In genomic region chr1:12561121-12561520, GRCh38 we compare ENCODE assay signal across 18 cellular contexts. TPM values are rescaled to one million over a fixed set of nuclear protein-coding genes. Genes with fewer than 3 reads are reported as not detected.
DNase-seq lines count a peak whose midpoint lies in the region; ATAC-seq, FAIRE-seq and TF ChIP-seq lines count a peak whose summit lies in the region.
"Had no signal": no experiment of that assay in that cellular context is flagged by ENCODE, and none has a peak within 500 bp of the region (broad histone marks: within the 10 kb centered on the region; RNA-seq: fewer than 3 reads in every experiment).

No MANE protein-coding gene starts in this region.

- H3K79me2 ChIP-seq in K562 (ENCODE audit: control insufficient read depth, insufficient read depth, low read length) (no peaks in the 10 kb centered on the region), SK-N-SH (ENCODE audit: insufficient read depth) (no peaks in the 10 kb centered on the region)

- no peaks in the 10 kb centered on the region for H4K20me1 ChIP-seq in BLaER1
- no peaks in the 10 kb centered on the region for H4K20me1 ChIP-seq in K562 (replicated peaks; ENCODE audit: control insufficient read depth, insufficient read depth, low read length)
- no peaks in the 10 kb centered on the region for H4K20me1 ChIP-seq in SK-N-SH (ENCODE audit: insufficient read depth)

- 69% methylated on average over 7 of the region's 7 CpGs for WGBS in K562 (ENCODE audit: insufficient coverage, low coverage, missing lambda C conversion rate)
- WGBS in SK-N-SH (ENCODE audit: low lambda C conversion rate) = 96% methylated on average over 3 of the region's 7 CpGs

- H3F3A ChIP-seq in SK-N-SH (replicated peaks; ENCODE audit: insufficient read depth) = peaks cover 4% of the 10 kb centered on the region

- H3K4me1 ChIP-seq in BLaER1 (peaks cover 45% of the 10 kb centered on the region), K562 (replicated peaks in 1 of 2; ENCODE audit: control insufficient read depth in 2 of 2, insufficient read depth in 2 of 2, low read length in 2 of 2) (peaks cover 3 to 8% of the 10 kb centered on the region in 2 experiments; a peak in 2 of 5 replicates), SK-N-SH (ENCODE audit: control insufficient read depth in 1 of 2, insufficient read depth in 2 of 2, low read depth in 1 of 2, low read length in 1 of 2) (peaks cover 4 to 5% of the 10 kb centered on the region in 2 experiments; a peak in 2 of 4 replicates)

- peak overlapping the region; percentile 38; the same call in 1 of the 2 replicates for H3K4me2 ChIP-seq in BLaER1
- no peak overlapping the region for H3K4me2 ChIP-seq in K562 (ENCODE audit: insufficient read depth, low read length)
- H3K4me2 ChIP-seq in SK-N-SH = no peak overlapping the region

- no peak for TF ChIP-seq POLR2A in K562 (conservative IDR thresholded peaks at IDR 0.05)

- H2AFZ ChIP-seq in K562 (ENCODE audit: low read depth, low read length) (no peak overlapping the region), SK-N-SH (ENCODE audit: low read depth) (no peak overlapping the region)

- no TSS peak for BruUV-seq in K562 (replicated peaks; lab: Mats Ljungman, UMichigan)

- TF ChIP-seq EP300 in K562 (IDR thresholded peaks at IDR 0.05; ENCODE audit: low read length) = no peak
- no peak for TF ChIP-seq EP300 in SK-N-SH (IDR thresholded peaks at IDR 0.05; ENCODE audit: borderline replicate concordance in 1 of 2, low read depth in 1 of 2, low read length in 1 of 2)

- DNase-seq in K562 (ENCODE audit: extremely low read depth in 1 of 4, low spot score in 3 of 4) = no peak
- peak; percentile 60 for DNase-seq in myocyte (ENCODE audit: low read depth)
- DNase-seq in DMS153 treated with DMSO at 0.1 percent for 48 hours (lab: John Stamatoyannopoulos, UW; ENCODE audit: unreplicated experiment) = no peak
- DNase-seq in SK-N-SH = no peak
- DNase-seq: C1 segment of cervical spinal cord; Calu3; CD4-positive, alpha-beta memory T cell; COR-L47; DND-41; GOT3; HCEC 1CT had no signal

- peaks cover 37% of the 10 kb centered on the region for H3K9me3 ChIP-seq in BLaER1
- H3K9me3 ChIP-seq in K562 (replicated peaks; ENCODE audit: control insufficient read depth, insufficient read depth, low read depth, low read length) = peaks cover 27% of the 10 kb centered on the region
- no peaks in the 10 kb centered on the region for H3K9me3 ChIP-seq in SK-N-SH

- no peak for ATAC-seq in K562
- ATAC-seq in HG02852 (IDR thresholded peaks at IDR 0.05; ENCODE audit: unreplicated experiment) = no peak

- H3K9ac ChIP-seq in BLaER1 (no peak overlapping the region), K562 (ENCODE audit: insufficient read depth in 1 of 2, low read depth in 2 of 2, low read length in 2 of 2) (no peak overlapping the region), SK-N-SH (no peak overlapping the region)

- H3K36me3 ChIP-seq in BLaER1 (peaks cover 7% of the 10 kb centered on the region; the same call in 1 of the 2 replicates), K562 (ENCODE audit: control insufficient read depth, insufficient read depth, low read length) (no peaks in the 10 kb centered on the region), SK-N-SH (replicated peaks in 1 of 2; ENCODE audit: control insufficient read depth in 1 of 2, insufficient read depth in 2 of 2, low read length in 1 of 2) (no peaks in the 10 kb centered on the region)

- no peak overlapping the region for H3K27ac ChIP-seq in BLaER1
- H3K27ac ChIP-seq in K562 (ENCODE audit: extremely low read depth, low read depth, low read length) = no peak overlapping the region
- H3K27ac ChIP-seq in SK-N-SH (ENCODE audit: low read depth in 2 of 2, low read length in 1 of 2) = no peak overlapping the region
- H3K27ac ChIP-seq: 22Rv1 had no signal

- H3K4me3 ChIP-seq in BLaER1 (no peak overlapping the region), K562 (no peak overlapping the region), SK-N-SH (ENCODE audit: low read depth in 2 of 2, low read length in 1 of 2) (no peak overlapping the region)

- no peaks in the 10 kb centered on the region for H3K9me1 ChIP-seq in K562 (ENCODE audit: control insufficient read depth, insufficient read depth, low read length)

- in situ Hi-C loops in K562 (cut with MboI) = no loop called here

- POLR2A ChIA-PET in K562 (lab: Yijun Ruan, JAX) = no interaction called here
- POLR2A ChIA-PET in SK-N-SH (lab: Yijun Ruan, JAX) = no interaction called here

- CTCF ChIA-PET in K562 (lab: Yijun Ruan, JAX; ENCODE audit: low intra/inter-chr PET ratio) (interaction anchor here (0.7 kb wide), 1 partner anchor 58 kb away, joined by 3 read pairs; no protein-coding TSS in a partner anchor), SK-N-SH (lab: Yijun Ruan, JAX) (no interaction called here)

- TF ChIP-seq RAD21 in K562 (CRISPR knock-in tag; conservative IDR thresholded peaks at IDR 0.05 in 1 of 2, IDR thresholded peaks at IDR 0.05 in 1 of 2) (no peak), SK-N-SH (IDR thresholded peaks at IDR 0.05; ENCODE audit: low read length) (no peak)

- H3K27me3 ChIP-seq in BLaER1 = no peaks in the 10 kb centered on the region
- H3K27me3 ChIP-seq in K562 (ENCODE audit: control insufficient read depth in 2 of 2, insufficient read depth in 2 of 2, low read length in 2 of 2) = no peaks in the 10 kb centered on the region
- H3K27me3 ChIP-seq in SK-N-SH (ENCODE audit: insufficient read depth) = no peaks in the 10 kb centered on the region

- TF ChIP-seq CTCF in K562 (IDR thresholded peaks at IDR 0.05 in 2 of 3, conservative IDR thresholded peaks at IDR 0.05 in 1 of 3; ENCODE audit: insufficient read depth in 2 of 3, low read depth in 1 of 3, low read length in 3 of 3) = no peak
- no peak for TF ChIP-seq CTCF in SK-N-SH (IDR thresholded peaks at IDR 0.05)

- intact Hi-C loops in K562 (cut with micrococcal nuclease) = no loop called here

- no peaks in the 10 kb centered on the region for H3K9me2 ChIP-seq in SK-N-SH

- FAIRE-seq in K562 (lab: Jason Lieb, UNC) = no peak
- FAIRE-seq: A204.1, G401.6, GM12892, H54 had no signal

TF ChIP-seq in K562, 482 proteins besides CTCF, POLR2A, EP300 and RAD21 (continues in another document):
- TF ChIP-seq RBM15 (IDR thresholded peaks at IDR 0.05; ENCODE audit: insufficient read depth, low read length) (no peak), EZH2 (IDR thresholded peaks at IDR 0.05; ENCODE audit: borderline replicate concordance, low read depth, low read length) (no peak), E2F1 (CRISPR knock-in tag; IDR thresholded peaks at IDR 0.05) (no peak), PTBP1 (IDR thresholded peaks at IDR 0.05; ENCODE audit: low read depth, low read length) (no peak), BRCA1 (IDR thresholded peaks at IDR 0.05) (no peak), BRCA1 (CRISPR knock-in tag; IDR thresholded peaks at IDR 0.05) (0 out of 2 replicates have a peak, but pooled peaks have one; percentile 29)

TF ChIP-seq in SK-N-SH, 30 proteins besides CTCF, POLR2A, EP300 and RAD21 (continues in another document):
- no peak for TF ChIP-seq IRF3 (IDR thresholded peaks at IDR 0.05; ENCODE audit: low read depth, low read length)
- TF ChIP-seq EZH2phosphoT487 (IDR thresholded peaks at IDR 0.05; ENCODE audit: borderline replicate concordance, low read depth) = no peak
- no peak for TF ChIP-seq TAF1 (IDR thresholded peaks at IDR 0.05; ENCODE audit: borderline replicate concordance, low read depth, low read length)
- TF ChIP-seq, protein P1, sequence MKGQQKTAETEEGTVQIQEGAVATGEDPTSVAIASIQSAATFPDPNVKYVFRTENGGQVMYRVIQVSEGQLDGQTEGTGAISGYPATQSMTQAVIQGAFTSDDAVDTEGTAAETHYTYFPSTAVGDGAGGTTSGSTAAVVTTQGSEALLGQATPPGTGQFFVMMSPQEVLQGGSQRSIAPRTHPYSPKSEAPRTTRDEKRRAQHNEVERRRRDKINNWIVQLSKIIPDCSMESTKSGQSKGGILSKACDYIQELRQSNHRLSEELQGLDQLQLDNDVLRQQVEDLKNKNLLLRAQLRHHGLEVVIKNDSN (IDR thresholded peaks at IDR 0.05; ENCODE audit: borderline replicate concordance, low read depth) = no peak
- no peak for TF ChIP-seq NRF1 (IDR thresholded peaks at IDR 0.05; ENCODE audit: low read depth, low read length)
- TF ChIP-seq RFX5 (IDR thresholded peaks at IDR 0.05; ENCODE audit: low read length) = no peak
- TF ChIP-seq GATA2 (CRISPR knock-in tag; IDR thresholded peaks at IDR 0.05) = no peak
- no peak for TF ChIP-seq FOSL2 (IDR thresholded peaks at IDR 0.05; ENCODE audit: borderline replicate concordance, low read depth)
- no peak for TF ChIP-seq ELF1 (IDR thresholded peaks at IDR 0.05)

RNA-seq across cellular contexts. Expression of gene DHRS3, which starts 56.9 kb away (rescaled TPM):
- 74.0 and 164 TPM in 2 replicates for total RNA-seq in K562 (2011; cell fraction: chromatin; rRNA removed; ENCODE audit: low replicate concordance)
- 181 and 211 TPM in 2 replicates for total RNA-seq in K562 (2011; cell fraction: nucleolus; rRNA removed)
- total RNA-seq in K562 (2011; cell fraction: nucleoplasm; rRNA removed) = 160 and 179 TPM in 2 replicates
- total RNA-seq in K562 (2014; rRNA removed) (62.3 and 67.3 TPM in 2 replicates), K562 (2014; rRNA removed; fragmentation: Illumina TruSeq; extraction: Trizol) (37.6 and 43.5 TPM in 2 replicates), K562 (2015; rRNA removed; fragmentation: Illumina TruSeq; extraction: Trizol) (58.7 and 60.6 TPM in 2 replicates), K562 (2021) (109 and 116 TPM in 2 replicates), myocyte (0.21 TPM in 1 of 2 replicates, not detected in the other)
- polyA plus RNA-seq in K562 (2011; rRNA removed) (58.7 and 66.5 TPM in 2 replicates), K562 (2014; fragmentation: Illumina TruSeq; extraction: Trizol) (39.4 and 46.3 TPM in 2 replicates), K562 (2014; fragmentation: Nextera tagmentation; extraction: Ambion mirVana) (10 to 100 TPM; 21.0 to 80.0 TPM), K562 (2014; rRNA removed) (57.0 and 59.6 TPM in 2 replicates), SK-N-SH (2012; rRNA removed) (29.6 and 44.8 TPM in 2 replicates)
- 72.1 and 104 TPM in 2 replicates for polyA plus RNA-seq in K562 (2011; cell fraction: cytosol; rRNA removed)
- polyA plus RNA-seq in K562 (2011; cell fraction: nucleus; rRNA removed) = 71.2 and 105 TPM in 2 replicates
- polyA plus RNA-seq in K562 (2012) = 35.6 and 41.5 TPM in 2 replicates
- 101 and 181 TPM in 2 replicates for polyA minus RNA-seq in K562 (2011; rRNA and poly(A)+ RNA removed)
- polyA minus RNA-seq in K562 (2011; cell fraction: cytosol; rRNA and poly(A)+ RNA removed) = 117 and 156 TPM in 2 replicates
- polyA minus RNA-seq in K562 (2011; cell fraction: nucleus; rRNA and poly(A)+ RNA removed) = 40.9 and 42.4 TPM in 2 replicates
- polyA plus RNA-seq in myocyte (2012) = 1.0 TPM
- 17.6 and 26.3 TPM in 2 replicates for polyA plus RNA-seq in SK-N-SH (2012; cell fraction: cytosol; rRNA removed)
- polyA plus RNA-seq in SK-N-SH (2012; cell fraction: nucleus; rRNA removed) = 41.9 and 43.1 TPM in 2 replicates

Comparison
In these comparisons a context has a peak if more than half of its experiments do, and no peak if none do; other contexts are left out.
1. RNA of gene DHRS3, which starts 56.9 kb away (total RNA-seq): 37.6 to 211 TPM in K562; 0.21 TPM in myocyte; every median in the first group is over 10 times any median in the second.